ENCODE assay signal across 2 cellular contexts in genomic region chr6:11425876-11426275, GRCh38.
TF ChIP-seq lines count a peak whose summit lies in the region.

No MANE protein-coding gene starts in this region.

TF ChIP-seq in IMR-90, 13 proteins besides CTCF, POLR2A, EP300 and RAD21 (continued from another document):
- TF ChIP-seq FOS (IDR thresholded peaks at IDR 0.05; ENCODE audit: low read depth, low read length), result no peak
- no peak for TF ChIP-seq NFE2L2 (IDR thresholded peaks at IDR 0.05; ENCODE audit: low read depth, low read length)
- TF ChIP-seq, protein P1, sequence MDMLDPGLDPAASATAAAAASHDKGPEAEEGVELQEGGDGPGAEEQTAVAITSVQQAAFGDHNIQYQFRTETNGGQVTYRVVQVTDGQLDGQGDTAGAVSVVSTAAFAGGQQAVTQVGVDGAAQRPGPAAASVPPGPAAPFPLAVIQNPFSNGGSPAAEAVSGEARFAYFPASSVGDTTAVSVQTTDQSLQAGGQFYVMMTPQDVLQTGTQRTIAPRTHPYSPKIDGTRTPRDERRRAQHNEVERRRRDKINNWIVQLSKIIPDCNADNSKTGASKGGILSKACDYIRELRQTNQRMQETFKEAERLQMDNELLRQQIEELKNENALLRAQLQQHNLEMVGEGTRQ (IDR thresholded peaks at IDR 0.05; ENCODE audit: low read depth, low read length), result no peak
- no peak for TF ChIP-seq CEBPB (IDR thresholded peaks at IDR 0.05; ENCODE audit: low read depth, low read length)
- TF ChIP-seq, protein P2, sequence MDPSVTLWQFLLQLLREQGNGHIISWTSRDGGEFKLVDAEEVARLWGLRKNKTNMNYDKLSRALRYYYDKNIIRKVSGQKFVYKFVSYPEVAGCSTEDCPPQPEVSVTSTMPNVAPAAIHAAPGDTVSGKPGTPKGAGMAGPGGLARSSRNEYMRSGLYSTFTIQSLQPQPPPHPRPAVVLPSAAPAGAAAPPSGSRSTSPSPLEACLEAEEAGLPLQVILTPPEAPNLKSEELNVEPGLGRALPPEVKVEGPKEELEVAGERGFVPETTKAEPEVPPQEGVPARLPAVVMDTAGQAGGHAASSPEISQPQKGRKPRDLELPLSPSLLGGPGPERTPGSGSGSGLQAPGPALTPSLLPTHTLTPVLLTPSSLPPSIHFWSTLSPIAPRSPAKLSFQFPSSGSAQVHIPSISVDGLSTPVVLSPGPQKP (IDR thresholded peaks at IDR 0.05; ENCODE audit: borderline replicate concordance, low read depth, low read length), result no peak
- no peak for TF ChIP-seq MXI1 (IDR thresholded peaks at IDR 0.05; ENCODE audit: borderline replicate concordance, low read depth, low read length)

TF ChIP-seq in WTC11, 78 proteins besides CTCF, POLR2A, EP300 and RAD21 (continued from another document):
- TF ChIP-seq, protein P3, sequence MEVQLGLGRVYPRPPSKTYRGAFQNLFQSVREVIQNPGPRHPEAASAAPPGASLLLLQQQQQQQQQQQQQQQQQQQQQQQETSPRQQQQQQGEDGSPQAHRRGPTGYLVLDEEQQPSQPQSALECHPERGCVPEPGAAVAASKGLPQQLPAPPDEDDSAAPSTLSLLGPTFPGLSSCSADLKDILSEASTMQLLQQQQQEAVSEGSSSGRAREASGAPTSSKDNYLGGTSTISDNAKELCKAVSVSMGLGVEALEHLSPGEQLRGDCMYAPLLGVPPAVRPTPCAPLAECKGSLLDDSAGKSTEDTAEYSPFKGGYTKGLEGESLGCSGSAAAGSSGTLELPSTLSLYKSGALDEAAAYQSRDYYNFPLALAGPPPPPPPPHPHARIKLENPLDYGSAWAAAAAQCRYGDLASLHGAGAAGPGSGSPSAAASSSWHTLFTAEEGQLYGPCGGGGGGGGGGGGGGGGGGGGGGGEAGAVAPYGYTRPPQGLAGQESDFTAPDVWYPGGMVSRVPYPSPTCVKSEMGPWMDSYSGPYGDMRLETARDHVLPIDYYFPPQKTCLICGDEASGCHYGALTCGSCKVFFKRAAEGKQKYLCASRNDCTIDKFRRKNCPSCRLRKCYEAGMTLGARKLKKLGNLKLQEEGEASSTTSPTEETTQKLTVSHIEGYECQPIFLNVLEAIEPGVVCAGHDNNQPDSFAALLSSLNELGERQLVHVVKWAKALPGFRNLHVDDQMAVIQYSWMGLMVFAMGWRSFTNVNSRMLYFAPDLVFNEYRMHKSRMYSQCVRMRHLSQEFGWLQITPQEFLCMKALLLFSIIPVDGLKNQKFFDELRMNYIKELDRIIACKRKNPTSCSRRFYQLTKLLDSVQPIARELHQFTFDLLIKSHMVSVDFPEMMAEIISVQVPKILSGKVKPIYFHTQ (CRISPR knock-in tag; IDR thresholded peaks at IDR 0.05), result no peak
- TF ChIP-seq GRHL2 (CRISPR knock-in tag; IDR thresholded peaks at IDR 0.05; ENCODE audit: insufficient replicate concordance, severe bottlenecking), result no peak
- no peak for TF ChIP-seq SOX15 (CRISPR knock-in tag; IDR thresholded peaks at IDR 0.05)
